ENCODE assay signal across 26 cellular contexts in genomic region chr4:57351716-57352115, GRCh38.
"Had no signal": no experiment of that assay in that cellular context is flagged by ENCODE, and none has a peak within 500 bp of the region (broad histone marks: within the 10 kb centered on the region; RNA-seq: fewer than 3 reads in every experiment).

No MANE protein-coding gene starts in this region.

- H3K9me3 ChIP-seq: gastrocnemius medialis, ovary, psoas muscle, spleen, thoracic aorta, tibial nerve, upper lobe of left lung had no signal

- ATAC-seq: gastrocnemius medialis; left lobe of liver; natural killer cell; psoas muscle; right cardiac atrium; stimulated activated memory B cell treated with anti-CD40 and anti-IgM and Interleukin-4, amounts not matched to agents 10 μg/mL and 1 μg/mL and 100 μg/mL, for 72 hours; stimulated activated naive CD8-positive, alpha-beta T cell treated with anti-CD3 and anti-CD28 coated beads, Interleukin-15, Interleukin-2, amounts not matched to agents 100 U/mL and 50 U/mL, for 24 hours had no signal

- H3K4me3 ChIP-seq: coronary artery, gastrocnemius medialis, lung, ovary, psoas muscle, skin epidermis, spleen, thoracic aorta, tibial nerve, upper lobe of left lung had no signal

- FAIRE-seq: endometrium, keratinocyte, urothelium cell line had no signal

- H3K9me3 Mint-ChIP-seq: memory B cell; natural killer cell; stimulated activated memory B cell treated with anti-CD40 and anti-IgM and Interleukin-4, amounts not matched to agents 10 μg/mL and 1 μg/mL and 100 μg/mL, for 72 hours had no signal

- H3K36me3 Mint-ChIP-seq: memory B cell; natural killer cell; stimulated activated memory B cell treated with anti-CD40 and anti-IgM and Interleukin-4, amounts not matched to agents 10 μg/mL and 1 μg/mL and 100 μg/mL, for 72 hours had no signal

- H3K27me3 ChIP-seq: gastrocnemius medialis, ovary, spleen, tibial nerve, upper lobe of left lung had no signal

- H3K27me3 Mint-ChIP-seq: memory B cell; stimulated activated memory B cell treated with anti-CD40 and anti-IgM and Interleukin-4, amounts not matched to agents 10 μg/mL and 1 μg/mL and 100 μg/mL, for 72 hours had no signal

- H3K27ac ChIP-seq: coronary artery, gastrocnemius medialis, ovary, psoas muscle, skin epidermis, spleen, thoracic aorta, tibial nerve, upper lobe of left lung had no signal

- DNase-seq: dermis blood vessel endothelial cell; effector memory CD4-positive, alpha-beta T cell; foreskin fibroblast; gastrocnemius medialis; head of caudate nucleus; natural killer cell; occipital lobe; ovary; posterior cingulate gyrus; psoas muscle; right cardiac atrium; spleen; stimulated activated CD4-positive, alpha-beta T cell treated with anti-CD3 and anti-CD28 coated beads, Interleukin-4, amount 100 ng/mL, for 4 hours; stimulated activated naive CD8-positive, alpha-beta T cell treated with anti-CD3 and anti-CD28 coated beads, Interleukin-15, Interleukin-2, amounts not matched to agents 100 U/mL and 50 U/mL, for 24 hours; upper lobe of left lung had no signal

- H3K36me3 ChIP-seq: gastrocnemius medialis, ovary, spleen, thoracic aorta, tibial nerve, upper lobe of left lung had no signal

- H3K4me1 ChIP-seq: gastrocnemius medialis, psoas muscle, spleen, tibial nerve, upper lobe of left lung had no signal

- H3K4me3 Mint-ChIP-seq: memory B cell; natural killer cell; stimulated activated memory B cell treated with anti-CD40 and anti-IgM and Interleukin-4, amounts not matched to agents 10 μg/mL and 1 μg/mL and 100 μg/mL, for 72 hours had no signal

- H3K4me1 Mint-ChIP-seq: memory B cell; natural killer cell; stimulated activated memory B cell treated with anti-CD40 and anti-IgM and Interleukin-4, amounts not matched to agents 10 μg/mL and 1 μg/mL and 100 μg/mL, for 72 hours had no signal

- H3K27ac Mint-ChIP-seq: memory B cell; natural killer cell; stimulated activated memory B cell treated with anti-CD40 and anti-IgM and Interleukin-4, amounts not matched to agents 10 μg/mL and 1 μg/mL and 100 μg/mL, for 72 hours had no signal
